Comparison of ENCODE assay signal across 8 cellular contexts in genomic region chr5:138033275-138033808, GRCh38. TPM values are rescaled to one million over a fixed set of nuclear protein-coding genes. Genes with fewer than 3 reads are reported as not detected.
A peak's percentile ranks its signal among the peaks of the same experiment; 100 is the strongest.
DNase-seq lines count a peak whose midpoint lies in the region; ATAC-seq and TF ChIP-seq lines count a peak whose summit lies in the region.

No MANE protein-coding gene starts in this region.

- no peaks in the 10 kb centered on the region for H3K27me3 Mint-ChIP-seq in T-cell
- H3K27me3 Mint-ChIP-seq in osteocyte (ENCODE audit: unreplicated experiment) = no peaks in the 10 kb centered on the region

- TF ChIP-seq CTCF in fibroblast of pulmonary artery (IDR thresholded peaks at IDR 0.05; ENCODE audit: low read length, missing control alignments) (no peak), osteocyte (IDR thresholded peaks at IDR 0.05) (no peak)

- POLR2A ChIA-PET in T-cell (lab: Charles Lee) = interaction anchor here in 1 of 2 donors (1.5 kb wide), 1 partner anchor 9 kb away, joined by 3 read pairs; no protein-coding TSS in a partner anchor

- peak overlapping the region; percentile 99 for H3K4me3 Mint-ChIP-seq in T-cell
- H3K4me3 Mint-ChIP-seq in osteocyte (ENCODE audit: unreplicated experiment) = peak overlapping the region; percentile 96

- H3K4me3 ChIP-seq in fibroblast of pulmonary artery (replicated peaks; ENCODE audit: low read depth, low read length) = peak overlapping the region; percentile 96

- H3K4me1 Mint-ChIP-seq in T-cell (peaks cover 49 to 56% (median 55%) of the 10 kb centered on the region in 3 donors), osteocyte (ENCODE audit: unreplicated experiment) (peaks cover 48% of the 10 kb centered on the region)

- H3K9me3 Mint-ChIP-seq in T-cell = no peaks in the 10 kb centered on the region
- no peaks in the 10 kb centered on the region for H3K9me3 Mint-ChIP-seq in osteocyte (ENCODE audit: unreplicated experiment)

- H3K36me3 Mint-ChIP-seq in T-cell (no peaks in the 10 kb centered on the region), osteocyte (ENCODE audit: unreplicated experiment) (peaks cover 1% of the 10 kb centered on the region)

- DNase-seq in COLO668 (lab: John Stamatoyannopoulos, UW; ENCODE audit: unreplicated experiment) (peak; percentile 52), T-cell (peak in 11 of 34 experiments; percentile 1 to 48 (median 22)), fibroblast of pulmonary artery (ENCODE audit: low read depth) (no peak), osteocyte (ENCODE audit: extremely low spot score, unreplicated experiment) (no peak), NCI-H128 (lab: John Stamatoyannopoulos, UW; ENCODE audit: unreplicated experiment) (no peak)
- no peak for DNase-seq in activated CD4-positive, CD25-positive, alpha-beta regulatory T cell (lab: John Stamatoyannopoulos, UW)

- H3K27ac Mint-ChIP-seq in T-cell (peak overlapping the region; percentile 81 to 96), osteocyte (ENCODE audit: unreplicated experiment) (peak overlapping the region; percentile 94)

- CTCF ChIA-PET in T-cell (lab: Charles Lee) = interaction anchor here (0.6 to 1.3 kb wide), 8 partner anchors 9 to 254 kb away, joined by 3 to 9 read pairs (median 4); no protein-coding TSS in a partner anchor

- ATAC-seq in GM19395 (IDR thresholded peaks at IDR 0.05; ENCODE audit: unreplicated experiment) (peak; percentile 20), HG03520 (IDR thresholded peaks at IDR 0.05; ENCODE audit: unreplicated experiment) (peak; percentile 3), T-cell (replicated peaks in 1 of 4) (peak; percentile 11 to 52 (median 30))

RNA-seq across cellular contexts. Expression of gene FAM13B, which starts 0.5 kb away (rescaled TPM):
- total RNA-seq in T-cell (10 to 100 TPM; 43.4 to 53.7 (median 49.6) TPM), osteocyte (42.7 and 44.4 TPM in 2 replicates)

RNA-seq across cellular contexts. Expression of gene WNT8A, which starts 50.5 kb away (rescaled TPM):
- total RNA-seq in T-cell (not detected), osteocyte (not detected in 2 replicates)
